Comparison of ENCODE assay signal across 8 cellular contexts in the genomic region with DNA sequence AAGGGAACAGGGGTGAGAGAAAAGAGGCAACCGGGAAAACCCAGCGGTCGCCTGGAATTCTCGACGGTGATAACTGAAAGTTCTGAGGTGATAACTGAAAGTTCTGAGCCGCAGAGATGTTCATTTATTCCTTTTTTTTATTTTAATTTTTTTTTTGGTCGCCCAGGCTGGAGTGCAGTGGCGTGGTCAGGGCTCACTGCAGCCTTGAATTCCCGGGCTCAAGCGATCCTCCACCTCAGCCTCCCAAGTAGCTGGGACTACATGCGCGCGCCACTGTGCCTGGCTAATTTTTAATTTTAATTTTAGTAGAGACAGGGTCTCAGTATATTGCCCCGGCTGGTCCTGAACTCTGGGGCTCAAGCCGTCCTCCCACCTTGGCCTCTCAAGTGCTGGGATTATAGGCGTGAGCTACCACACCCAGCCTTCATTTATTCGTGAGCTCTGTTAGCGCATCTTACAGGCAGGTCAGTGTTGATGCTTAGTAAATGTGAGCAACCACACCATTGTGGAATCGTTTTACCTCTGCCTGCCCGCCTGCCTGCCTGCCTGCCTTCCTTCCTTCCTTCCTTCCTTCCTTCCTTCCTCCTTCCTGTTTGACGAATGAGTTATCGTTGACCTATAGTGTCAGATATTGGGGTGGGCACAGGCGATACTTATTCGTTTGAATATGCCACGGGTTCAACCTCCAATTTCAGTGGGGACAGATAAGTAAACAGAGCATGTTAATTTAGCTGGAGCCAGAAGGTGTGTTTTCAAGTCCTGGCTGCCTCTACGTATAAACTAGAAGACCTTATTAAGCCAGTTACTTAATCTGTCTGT. TPM values are rescaled to one million over a fixed set of nuclear protein-coding genes. Genes with fewer than 3 reads are reported as not detected.
A peak's percentile ranks its signal among the peaks of the same experiment; 100 is the strongest.
DNase-seq lines count a peak whose midpoint lies in the region; ATAC-seq, FAIRE-seq and TF ChIP-seq lines count a peak whose summit lies in the region.

No MANE protein-coding gene starts in this region.

- FAIRE-seq in GM12892 (lab: Jason Lieb, UNC): no peak

- peak overlapping the region; percentile 85 for H3K27ac Mint-ChIP-seq in T-helper 2 cell treated with Interferon-gamma antibody and Interleukin-4, amounts not matched to agents 5 μg/mL and 100 μg/mL, for 36 hours
- H3K27ac Mint-ChIP-seq in progenitor cell of endocrine pancreas: peak overlapping the region; percentile 95

- peaks cover 29% of the 10 kb centered on the region for H3K4me1 Mint-ChIP-seq in T-helper 2 cell treated with Interferon-gamma antibody and Interleukin-4, amounts not matched to agents 5 μg/mL and 100 μg/mL, for 36 hours (ENCODE audit: low read depth)
- H3K4me1 Mint-ChIP-seq in progenitor cell of endocrine pancreas (ENCODE audit: low read depth): peaks cover 13% of the 10 kb centered on the region

- no peak for TF ChIP-seq POLR2A in GM12892 (IDR thresholded peaks at IDR 0.05; ENCODE audit: low read depth, low read length)

- no peaks in the 10 kb centered on the region for H3K9me3 Mint-ChIP-seq in T-helper 2 cell treated with Interferon-gamma antibody and Interleukin-4, amounts not matched to agents 5 μg/mL and 100 μg/mL, for 36 hours
- no peaks in the 10 kb centered on the region for H3K9me3 Mint-ChIP-seq in progenitor cell of endocrine pancreas (ENCODE audit: low read depth)

- TF ChIP-seq CTCF in fibroblast of pulmonary artery (IDR thresholded peaks at IDR 0.05; ENCODE audit: low read length, missing control alignments) (no peak), progenitor cell of endocrine pancreas (IDR thresholded peaks at IDR 0.05; ENCODE audit: unreplicated experiment) (no peak)

- peaks cover 9% of the 10 kb centered on the region for H3K36me3 Mint-ChIP-seq in T-helper 2 cell treated with Interferon-gamma antibody and Interleukin-4, amounts not matched to agents 5 μg/mL and 100 μg/mL, for 36 hours (ENCODE audit: low read depth)
- H3K36me3 Mint-ChIP-seq in progenitor cell of endocrine pancreas (ENCODE audit: insufficient read depth): peaks cover 12% of the 10 kb centered on the region

- H3K4me3 Mint-ChIP-seq in T-helper 2 cell treated with Interferon-gamma antibody and Interleukin-4, amounts not matched to agents 5 μg/mL and 100 μg/mL, for 36 hours: peak overlapping the region; percentile 94
- peak overlapping the region; percentile 77 for H3K4me3 Mint-ChIP-seq in progenitor cell of endocrine pancreas (ENCODE audit: low read depth)

- H3K4me3 ChIP-seq in fibroblast of pulmonary artery (replicated peaks; ENCODE audit: low read depth, low read length): peak overlapping the region; percentile 58

- no peaks in the 10 kb centered on the region for H3K27me3 Mint-ChIP-seq in T-helper 2 cell treated with Interferon-gamma antibody and Interleukin-4, amounts not matched to agents 5 μg/mL and 100 μg/mL, for 36 hours (ENCODE audit: low read depth)
- peaks cover 2% of the 10 kb centered on the region for H3K27me3 Mint-ChIP-seq in progenitor cell of endocrine pancreas

- ATAC-seq in GM18873 (IDR thresholded peaks at IDR 0.05; ENCODE audit: low FRiP score, unreplicated experiment) (peak; percentile 11), HG02870 (IDR thresholded peaks at IDR 0.05; ENCODE audit: unreplicated experiment) (peak; percentile 24)

- DNase-seq in T-helper 2 cell treated with Interferon-gamma antibody and Interleukin-4, amounts not matched to agents 5 μg/mL and 100 μg/mL, for 36 hours (ENCODE audit: low spot score): no peak
- DNase-seq in fibroblast of pulmonary artery (ENCODE audit: low read depth) (no peak), progenitor cell of endocrine pancreas (ENCODE audit: low spot score, unreplicated experiment) (no peak), NCI-H1436 treated with DMSO at 0.1 percent for 48 hours (lab: John Stamatoyannopoulos, UW) (no peak), GM12892 (ENCODE audit: insufficient read length) (no peak), COLO829 (ENCODE audit: low spot score) (no peak)

RNA-seq across cellular contexts. Expression of a gene that starts 0.6 kb away (rescaled TPM):
- total RNA-seq in progenitor cell of endocrine pancreas: 21.4 and 22.9 TPM in 2 replicates
- polyA plus RNA-seq in GM12892 (2012; ENCODE audit: missing spikeins): 8.1 TPM
